In genomic region chr11:95925011-95925410, GRCh38 we compare ENCODE assay signal across 8 cellular contexts. TPM values are rescaled to one million over a fixed set of nuclear protein-coding genes. Genes with fewer than 3 reads are reported as not detected.
DNase-seq lines count a peak whose midpoint lies in the region; ATAC-seq and TF ChIP-seq lines count a peak whose summit lies in the region.

No MANE protein-coding gene starts in this region.

- no peaks in the 10 kb centered on the region for H3K9me3 Mint-ChIP-seq in stimulated activated naive CD8-positive, alpha-beta T cell treated with anti-CD3 and anti-CD28 coated beads, Interleukin-15, Interleukin-2, amounts not matched to agents 100 ng/mL and 50 ng/mL, for 24 hours
- H3K9me3 Mint-ChIP-seq in activated CD8-positive, alpha-beta T cell treated with anti-CD3 and anti-CD28 coated beads for 36 hours: no peaks in the 10 kb centered on the region

- intact Hi-C loops in activated CD8-positive, alpha-beta T cell treated with anti-CD3 and anti-CD28 coated beads for 36 hours (cut with micrococcal nuclease): no loop called here

- ATAC-seq in stimulated activated naive CD8-positive, alpha-beta T cell treated with anti-CD3 and anti-CD28 coated beads, Interleukin-15, Interleukin-2, amounts not matched to agents 100 U/mL and 50 U/mL, for 24 hours: no peak
- ATAC-seq in activated CD8-positive, alpha-beta T cell treated with anti-CD3 and anti-CD28 coated beads for 36 hours: no peak
- ATAC-seq in GM21576 (IDR thresholded peaks at IDR 0.05; ENCODE audit: unreplicated experiment) (no peak), GM19023 (IDR thresholded peaks at IDR 0.05; ENCODE audit: unreplicated experiment) (no peak), HG02610 (IDR thresholded peaks at IDR 0.05; ENCODE audit: unreplicated experiment) (no peak)

- peaks cover 34% of the 10 kb centered on the region for H3K4me1 Mint-ChIP-seq in stimulated activated naive CD8-positive, alpha-beta T cell treated with anti-CD3 and anti-CD28 coated beads, Interleukin-15, Interleukin-2, amounts not matched to agents 100 ng/mL and 50 ng/mL, for 24 hours (ENCODE audit: low read depth)
- H3K4me1 Mint-ChIP-seq in activated CD8-positive, alpha-beta T cell treated with anti-CD3 and anti-CD28 coated beads for 36 hours (ENCODE audit: low read depth): peaks cover 16% of the 10 kb centered on the region

- POLR2A ChIA-PET in activated CD8-positive, alpha-beta T cell treated with anti-CD3 and anti-CD28 coated beads for 36 hours (lab: Charles Lee): no interaction called here

- peaks cover 4% of the 10 kb centered on the region for H3K36me3 Mint-ChIP-seq in stimulated activated naive CD8-positive, alpha-beta T cell treated with anti-CD3 and anti-CD28 coated beads, Interleukin-15, Interleukin-2, amounts not matched to agents 100 ng/mL and 50 ng/mL, for 24 hours (ENCODE audit: low read depth)
- H3K36me3 Mint-ChIP-seq in activated CD8-positive, alpha-beta T cell treated with anti-CD3 and anti-CD28 coated beads for 36 hours (ENCODE audit: low read depth): peaks cover 4% of the 10 kb centered on the region

- TF ChIP-seq CTCF in activated CD8-positive, alpha-beta T cell treated with anti-CD3 and anti-CD28 coated beads for 36 hours (IDR thresholded peaks at IDR 0.05): no peak
- no peak for TF ChIP-seq CTCF in kidney epithelial cell (IDR thresholded peaks at IDR 0.05; ENCODE audit: insufficient read depth, low read length, poor library complexity, severe bottlenecking)

- peak overlapping the region; percentile 95 for H3K4me3 ChIP-seq in kidney epithelial cell (ENCODE audit: low read depth, low read length)

- no peaks in the 10 kb centered on the region for H3K36me3 ChIP-seq in kidney epithelial cell (ENCODE audit: control insufficient read depth, insufficient read depth, low read length)

- H3K4me3 Mint-ChIP-seq in stimulated activated naive CD8-positive, alpha-beta T cell treated with anti-CD3 and anti-CD28 coated beads, Interleukin-15, Interleukin-2, amounts not matched to agents 100 ng/mL and 50 ng/mL, for 24 hours: peak overlapping the region; percentile 97
- peak overlapping the region; percentile 95 for H3K4me3 Mint-ChIP-seq in activated CD8-positive, alpha-beta T cell treated with anti-CD3 and anti-CD28 coated beads for 36 hours

- no peaks in the 10 kb centered on the region for H3K27me3 Mint-ChIP-seq in stimulated activated naive CD8-positive, alpha-beta T cell treated with anti-CD3 and anti-CD28 coated beads, Interleukin-15, Interleukin-2, amounts not matched to agents 100 ng/mL and 50 ng/mL, for 24 hours
- no peaks in the 10 kb centered on the region for H3K27me3 Mint-ChIP-seq in activated CD8-positive, alpha-beta T cell treated with anti-CD3 and anti-CD28 coated beads for 36 hours

- peak overlapping the region; percentile 72 for H3K27ac Mint-ChIP-seq in stimulated activated naive CD8-positive, alpha-beta T cell treated with anti-CD3 and anti-CD28 coated beads, Interleukin-15, Interleukin-2, amounts not matched to agents 100 ng/mL and 50 ng/mL, for 24 hours
- H3K27ac Mint-ChIP-seq in activated CD8-positive, alpha-beta T cell treated with anti-CD3 and anti-CD28 coated beads for 36 hours: peak overlapping the region; percentile 61

- DNase-seq in stimulated activated naive CD8-positive, alpha-beta T cell treated with anti-CD3 and anti-CD28 coated beads, Interleukin-15, Interleukin-2, amounts not matched to agents 100 U/mL and 50 U/mL, for 24 hours: no peak
- DNase-seq in activated CD8-positive, alpha-beta T cell treated with anti-CD3 and anti-CD28 coated beads for 36 hours: no peak
- DNase-seq in kidney epithelial cell (ENCODE audit: low read depth) (no peak), midbrain (lab: John Stamatoyannopoulos, UW) (no peak)

- CTCF ChIA-PET in activated CD8-positive, alpha-beta T cell treated with anti-CD3 and anti-CD28 coated beads for 36 hours (lab: Charles Lee): interaction anchor here (1.5 kb wide), 1 partner anchor 9 kb away, joined by 5 read pairs; no protein-coding TSS in a partner anchor

- H3K27me3 ChIP-seq in kidney epithelial cell (ENCODE audit: control insufficient read depth, insufficient read depth, low read length): no peaks in the 10 kb centered on the region

RNA-seq across cellular contexts. Expression of gene MTMR2, which starts 1.1 kb away (rescaled TPM):
- total RNA-seq in activated CD8-positive, alpha-beta T cell treated with anti-CD3 and anti-CD28 coated beads for 36 hours: 10 to 100 TPM; 36.5 to 39.7 TPM
- 33.9 and 46.3 TPM in 2 replicates for total RNA-seq in kidney epithelial cell
